ENCODE assay signal across 7 cellular contexts in the genomic region with DNA sequence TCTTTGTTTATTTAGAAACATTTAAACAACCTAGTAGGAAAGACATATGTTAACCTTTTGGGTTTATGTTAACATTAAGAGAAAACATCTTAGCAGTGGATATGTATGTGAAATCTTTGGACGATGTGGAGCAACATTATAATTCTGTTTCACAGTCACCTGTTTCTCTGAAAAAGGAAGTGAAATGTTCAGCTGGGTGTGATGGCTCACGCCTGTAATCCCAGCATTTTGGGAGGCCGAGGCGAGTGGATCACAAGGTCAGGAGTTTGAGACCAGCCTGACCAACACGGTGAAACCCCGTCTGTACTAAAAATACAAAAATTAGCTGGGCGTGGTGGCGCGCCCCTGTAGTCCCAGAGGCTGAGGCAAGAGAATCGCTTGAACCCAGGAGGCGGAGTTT. TPM values are rescaled to one million over a fixed set of nuclear protein-coding genes. Genes with fewer than 3 reads are reported as not detected.
A peak's percentile ranks its signal among the peaks of the same experiment; 100 is the strongest.
DNase-seq lines count a peak whose midpoint lies in the region; TF ChIP-seq lines count a peak whose summit lies in the region.
"Not testable (repeated sequence)": the region's sequence is repeated elsewhere in the genome, so short reads cannot be mapped to it uniquely, and the experiment has no call there.

No MANE protein-coding gene starts in this region.

- H3K27ac ChIP-seq in trophoblast cell (ENCODE audit: low read depth, low read length): not testable (repeated sequence)

- not testable (repeated sequence) for H2BK5ac ChIP-seq in trophoblast cell (ENCODE audit: low read depth, low read length, poor library complexity)

- H3K36me3 ChIP-seq in MG63: peaks cover 25% of the 10 kb centered on the region
- not testable (repeated sequence) for H3K36me3 ChIP-seq in kidney epithelial cell (ENCODE audit: control insufficient read depth, insufficient read depth, low read length); trophoblast cell (ENCODE audit: control insufficient read depth in 1 of 2, insufficient read depth in 2 of 2, low read length in 2 of 2)

- H3K36me3 Mint-ChIP-seq in activated naive CD8-positive, alpha-beta T cell treated with anti-CD3 and anti-CD28 coated beads for 36 hours: peaks cover 44% of the 10 kb centered on the region

- H3K27ac Mint-ChIP-seq in activated naive CD8-positive, alpha-beta T cell treated with anti-CD3 and anti-CD28 coated beads for 36 hours: peak overlapping the region; percentile 93

- not testable (repeated sequence) for H4K8ac ChIP-seq in trophoblast cell (ENCODE audit: low read depth, low read length)

- H3K14ac ChIP-seq in trophoblast cell (ENCODE audit: low read length): not testable (repeated sequence)

- not testable (repeated sequence) for H3K79me1 ChIP-seq in trophoblast cell (ENCODE audit: low read length)

- not testable (repeated sequence) for TF ChIP-seq CTCF in epithelial cell of esophagus (IDR thresholded peaks at IDR 0.05; ENCODE audit: insufficient read depth, low read depth, low read length, missing control alignments); kidney epithelial cell (IDR thresholded peaks at IDR 0.05; ENCODE audit: insufficient read depth, low read length, poor library complexity, severe bottlenecking)

- H2AK5ac ChIP-seq in trophoblast cell (ENCODE audit: low read length): not testable (repeated sequence)

- H3K18ac ChIP-seq in trophoblast cell (ENCODE audit: low read length): not testable (repeated sequence)

- peak overlapping the region; percentile 90 for H3K4me3 Mint-ChIP-seq in activated naive CD8-positive, alpha-beta T cell treated with anti-CD3 and anti-CD28 coated beads for 36 hours

- H3K4me1 Mint-ChIP-seq in activated naive CD8-positive, alpha-beta T cell treated with anti-CD3 and anti-CD28 coated beads for 36 hours: peaks cover 37% of the 10 kb centered on the region

- not testable (repeated sequence) for H4K12ac ChIP-seq in trophoblast cell (ENCODE audit: low read depth, low read length)

- peaks cover 18% of the 10 kb centered on the region for H3K9me3 Mint-ChIP-seq in activated naive CD8-positive, alpha-beta T cell treated with anti-CD3 and anti-CD28 coated beads for 36 hours

- not testable (repeated sequence) for H2BK120ac ChIP-seq in trophoblast cell (ENCODE audit: insufficient read depth, low read length, poor library complexity)

- H3K23ac ChIP-seq in trophoblast cell (ENCODE audit: low read length): not testable (repeated sequence)

- H3K27me3 ChIP-seq in MG63; kidney epithelial cell (ENCODE audit: control insufficient read depth, insufficient read depth, low read length); trophoblast cell (ENCODE audit: insufficient read depth, low read length): not testable (repeated sequence)

- H4K91ac ChIP-seq in trophoblast cell (ENCODE audit: low read depth, low read length): not testable (repeated sequence)

- not testable (repeated sequence) for H3K4ac ChIP-seq in trophoblast cell (ENCODE audit: low read depth, low read length)

- H3K4me2 ChIP-seq in trophoblast cell (ENCODE audit: low read length): peak overlapping the region; percentile 79

- not testable (repeated sequence) for H2BK12ac ChIP-seq in trophoblast cell (ENCODE audit: low read length)

- not testable (repeated sequence) for H3K9me3 ChIP-seq in MG63; trophoblast cell (ENCODE audit: insufficient read depth, low read depth, low read length)

- H2AFZ ChIP-seq in trophoblast cell (ENCODE audit: insufficient read depth, low read length, poor library complexity): not testable (repeated sequence)

- H3K79me2 ChIP-seq in trophoblast cell (ENCODE audit: control insufficient read depth, insufficient read depth, low read length, poor library complexity): not testable (repeated sequence)

- in situ Hi-C loops in G401 (cut with HindIII; ENCODE audit: low sequenced_read_pairs): not testable (repeated sequence)

- DNase-seq in G401 (ENCODE audit: low spot score): peak; percentile 3
- DNase-seq in MG63; activated naive CD8-positive, alpha-beta T cell treated with anti-CD3 and anti-CD28 coated beads for 36 hours; epithelial cell of esophagus (ENCODE audit: low read depth); kidney epithelial cell (ENCODE audit: low read depth); trophoblast cell: not testable (repeated sequence)
- peak; percentile 27 for DNase-seq in SKM-1 (lab: John Stamatoyannopoulos, UW; ENCODE audit: unreplicated experiment)

- H3K9ac ChIP-seq in trophoblast cell (ENCODE audit: low read length): not testable (repeated sequence)

- H3K4me3 ChIP-seq in MG63 (peak overlapping the region; percentile 73), epithelial cell of esophagus (ENCODE audit: low read length) (peak overlapping the region; percentile 55), kidney epithelial cell (ENCODE audit: low read depth, low read length) (peak overlapping the region; percentile 92)
- H3K4me3 ChIP-seq in trophoblast cell (ENCODE audit: low read depth, low read length): not testable (repeated sequence)

- WGBS in trophoblast cell (ENCODE audit: extremely low coverage, insufficient coverage, insufficient read length): no CpG with 5 or more reads among the region's 11 CpGs

- H3K27me3 Mint-ChIP-seq in activated naive CD8-positive, alpha-beta T cell treated with anti-CD3 and anti-CD28 coated beads for 36 hours: peaks cover 11% of the 10 kb centered on the region

- H3K4me1 ChIP-seq in trophoblast cell (ENCODE audit: control insufficient read depth in 1 of 2, insufficient read depth in 2 of 2, low read length in 2 of 2): not testable (repeated sequence)

RNA-seq across cellular contexts. Expression of a gene that starts 1.5 kb away (rescaled TPM):
- total RNA-seq in G401 (2014; rRNA removed; shearing (Covaris generic)): 46.9 and 54.0 TPM in 2 replicates
- 49.3 and 49.6 TPM in 2 replicates for total RNA-seq in MG63 (2014; rRNA removed; shearing (Covaris generic); ENCODE audit: low replicate concordance)
- total RNA-seq in activated naive CD8-positive, alpha-beta T cell treated with anti-CD3 and anti-CD28 coated beads for 36 hours: 10 to 100 TPM; 54.2 to 56.0 TPM
- 77.0 and 84.7 TPM in 2 replicates for total RNA-seq in kidney epithelial cell
- 104 and 108 TPM in 2 replicates for polyA plus RNA-seq in trophoblast cell (2013)
